ENCODE assay signal across 12 cellular contexts in genomic region chr18:48543228-48543627, GRCh38. TPM values are rescaled to one million over a fixed set of nuclear protein-coding genes. Genes with fewer than 3 reads are reported as not detected.
A peak's percentile ranks its signal among the peaks of the same experiment; 100 is the strongest.
DNase-seq lines count a peak whose midpoint lies in the region; ATAC-seq and TF ChIP-seq lines count a peak whose summit lies in the region.
"Had no signal": no experiment of that assay in that cellular context is flagged by ENCODE, and none has a peak within 500 bp of the region (broad histone marks: within the 10 kb centered on the region; RNA-seq: fewer than 3 reads in every experiment).

No MANE protein-coding gene starts in this region.

- H3K9me3 Mint-ChIP-seq in CD4-positive, alpha-beta T cell: no peaks in the 10 kb centered on the region
- no peaks in the 10 kb centered on the region for H3K9me3 Mint-ChIP-seq in activated T-helper 1 cell treated with anti-CD3 and anti-CD28 coated beads, Interleukin-12 subunit alpha, Interleukin-12 subunit beta, Interleukin-2, Interleukin-4 antibody, amounts not matched to agents 30 ng/mL and 10 ng/mL and 1 ng/mL, durations not matched to agents 14 hours and 24 hours and 36 hours
- H3K9me3 Mint-ChIP-seq in natural killer cell: no peaks in the 10 kb centered on the region
- H3K9me3 Mint-ChIP-seq: CD8-positive, alpha-beta memory T cell; memory B cell had no signal

- no peaks in the 10 kb centered on the region for H3K9me3 ChIP-seq in CD4-positive, alpha-beta T cell (ENCODE audit: control insufficient read depth, low read length)
- no peaks in the 10 kb centered on the region for H3K9me3 ChIP-seq in HUES48 (ENCODE audit: control insufficient read depth, insufficient read depth, low read length)
- H3K9me3 ChIP-seq: upper lobe of right lung had no signal

- H3K27me3 Mint-ChIP-seq in CD4-positive, alpha-beta T cell: peaks cover 26% of the 10 kb centered on the region
- peaks cover 44% of the 10 kb centered on the region for H3K27me3 Mint-ChIP-seq in activated T-helper 1 cell treated with anti-CD3 and anti-CD28 coated beads, Interleukin-12 subunit alpha, Interleukin-12 subunit beta, Interleukin-2, Interleukin-4 antibody, amounts not matched to agents 30 ng/mL and 10 ng/mL and 1 ng/mL, durations not matched to agents 14 hours and 24 hours and 36 hours (ENCODE audit: insufficient read depth)
- H3K27me3 Mint-ChIP-seq in natural killer cell (ENCODE audit: low read depth in 2 of 2): peaks cover 8 to 15% of the 10 kb centered on the region in 2 donors

- CTCF ChIA-PET in CD4-positive, alpha-beta T cell (lab: Charles Lee): no interaction called here

- intact Hi-C loops in CD4-positive, alpha-beta T cell (cut with DNase I, micrococcal nuclease): no loop called here
- intact Hi-C loops in activated T-helper 1 cell treated with anti-CD3 and anti-CD28 coated beads, Interleukin-12 subunit alpha, Interleukin-12 subunit beta, Interleukin-2, Interleukin-4 antibody, amounts not matched to agents 30 ng/mL and 10 ng/mL and 1 ng/mL, durations not matched to agents 14 hours and 24 hours and 36 hours (cut with micrococcal nuclease): loop anchor here (5.0 to 10.0 kb wide), 2 partner anchors 119 to 632 kb away; no protein-coding TSS in a partner anchor
- intact Hi-C loops in natural killer cell (cut with micrococcal nuclease): no loop called here

- no peak overlapping the region for H3K27ac ChIP-seq in CD4-positive, alpha-beta T cell (ENCODE audit: low read depth, low read length)
- peak overlapping the region; percentile 76 for H3K27ac ChIP-seq in HUES48 (ENCODE audit: low read depth, low read length)
- H3K27ac ChIP-seq in substantia nigra (ENCODE audit: low read depth, low read length, poor library complexity, severe bottlenecking): no peak overlapping the region
- H3K27ac ChIP-seq: upper lobe of right lung had no signal

- DNase-seq in CD4-positive, alpha-beta T cell: peak in 2 of 10 experiments; percentile 12 to 25
- no peak for DNase-seq in activated T-helper 1 cell treated with anti-CD3 and anti-CD28 coated beads, Interleukin-12 subunit alpha, Interleukin-12 subunit beta, Interleukin-2, Interleukin-4 antibody, amounts not matched to agents 30 ng/mL and 10 ng/mL and 1 ng/mL, durations not matched to agents 14 hours and 24 hours and 36 hours (ENCODE audit: low spot score)
- DNase-seq in left kidney (ENCODE audit: low read depth, low spot score): peak; percentile 19
- DNase-seq in midbrain (lab: John Stamatoyannopoulos, UW): no peak
- DNase-seq in hypothalamus (lab: John Stamatoyannopoulos, UW): no peak
- DNase-seq in natural killer cell: no peak
- no peak for DNase-seq in substantia nigra (lab: John Stamatoyannopoulos, UW)
- DNase-seq: CD8-positive, alpha-beta memory T cell; T-helper 9 cell; upper lobe of right lung had no signal

- no peak overlapping the region for H3K27ac Mint-ChIP-seq in CD4-positive, alpha-beta T cell
- H3K27ac Mint-ChIP-seq in activated T-helper 1 cell treated with anti-CD3 and anti-CD28 coated beads, Interleukin-12 subunit alpha, Interleukin-12 subunit beta, Interleukin-2, Interleukin-4 antibody, amounts not matched to agents 30 ng/mL and 10 ng/mL and 1 ng/mL, durations not matched to agents 14 hours and 24 hours and 36 hours: no peak overlapping the region
- no peak overlapping the region for H3K27ac Mint-ChIP-seq in natural killer cell
- H3K27ac Mint-ChIP-seq: memory B cell had no signal

- H3K36me3 ChIP-seq in HUES48 (ENCODE audit: control insufficient read depth, insufficient read depth, low read length): no peaks in the 10 kb centered on the region
- H3K36me3 ChIP-seq: upper lobe of right lung had no signal

- no peak overlapping the region for H3K9ac ChIP-seq in HUES48 (ENCODE audit: low read depth, low read length)

- peak overlapping the region; percentile 11 for H3K4me3 Mint-ChIP-seq in CD4-positive, alpha-beta T cell
- H3K4me3 Mint-ChIP-seq in activated T-helper 1 cell treated with anti-CD3 and anti-CD28 coated beads, Interleukin-12 subunit alpha, Interleukin-12 subunit beta, Interleukin-2, Interleukin-4 antibody, amounts not matched to agents 30 ng/mL and 10 ng/mL and 1 ng/mL, durations not matched to agents 14 hours and 24 hours and 36 hours: peak overlapping the region; percentile 5
- no peak overlapping the region for H3K4me3 Mint-ChIP-seq in natural killer cell
- H3K4me3 Mint-ChIP-seq: memory B cell had no signal

- no peaks in the 10 kb centered on the region for H3K36me3 Mint-ChIP-seq in CD4-positive, alpha-beta T cell (ENCODE audit: low read depth)
- H3K36me3 Mint-ChIP-seq in activated T-helper 1 cell treated with anti-CD3 and anti-CD28 coated beads, Interleukin-12 subunit alpha, Interleukin-12 subunit beta, Interleukin-2, Interleukin-4 antibody, amounts not matched to agents 30 ng/mL and 10 ng/mL and 1 ng/mL, durations not matched to agents 14 hours and 24 hours and 36 hours (ENCODE audit: low read depth): peaks cover 2% of the 10 kb centered on the region
- no peaks in the 10 kb centered on the region for H3K36me3 Mint-ChIP-seq in natural killer cell
- H3K36me3 Mint-ChIP-seq: CD8-positive, alpha-beta memory T cell; memory B cell had no signal

- no peak for TF ChIP-seq CTCF in CD4-positive, alpha-beta T cell (IDR thresholded peaks at IDR 0.05)
- TF ChIP-seq CTCF in natural killer cell (IDR thresholded peaks at IDR 0.05): no peak

- H3K4me1 ChIP-seq in HUES48 (ENCODE audit: control insufficient read depth, insufficient read depth, low read length): peaks cover 69% of the 10 kb centered on the region

- H3K4me3 ChIP-seq in HUES48 (ENCODE audit: low read depth, low read length): 0 out of 2 replicates have a peak overlapping the region, but pooled peaks have one; percentile 14
- H3K4me3 ChIP-seq: upper lobe of right lung had no signal

- POLR2A ChIA-PET in CD4-positive, alpha-beta T cell (lab: Charles Lee): no interaction called here

- H3K4me1 Mint-ChIP-seq in CD4-positive, alpha-beta T cell (ENCODE audit: low read depth): peaks cover 3% of the 10 kb centered on the region
- H3K4me1 Mint-ChIP-seq in activated T-helper 1 cell treated with anti-CD3 and anti-CD28 coated beads, Interleukin-12 subunit alpha, Interleukin-12 subunit beta, Interleukin-2, Interleukin-4 antibody, amounts not matched to agents 30 ng/mL and 10 ng/mL and 1 ng/mL, durations not matched to agents 14 hours and 24 hours and 36 hours (ENCODE audit: low read depth): peaks cover 17% of the 10 kb centered on the region
- H3K4me1 Mint-ChIP-seq in natural killer cell: peaks cover 4 to 24% of the 10 kb centered on the region in 2 donors

- ATAC-seq in CD4-positive, alpha-beta T cell (ENCODE audit: poor library complexity): no peak
- no peak for ATAC-seq in natural killer cell
- ATAC-seq: upper lobe of right lung had no signal

- H3K27me3 ChIP-seq in CD4-positive, alpha-beta T cell (ENCODE audit: control insufficient read depth, insufficient read depth, low read length): peaks cover 14% of the 10 kb centered on the region
- H3K27me3 ChIP-seq in HUES48 (ENCODE audit: control insufficient read depth, insufficient read depth, low read length): peaks cover 26% of the 10 kb centered on the region
- H3K27me3 ChIP-seq: upper lobe of right lung had no signal

RNA-seq across cellular contexts. Expression of gene CTIF, which starts 4.4 kb away (rescaled TPM):
- total RNA-seq in CD4-positive, alpha-beta T cell: 1 to 10 TPM; 1.1 to 2.9 TPM
- total RNA-seq in activated T-helper 1 cell treated with anti-CD3 and anti-CD28 coated beads, Interleukin-12 subunit alpha, Interleukin-12 subunit beta, Interleukin-2, Interleukin-4 antibody, amounts not matched to agents 30 ng/mL and 10 ng/mL and 1 ng/mL, durations not matched to agents 14 hours and 24 hours and 36 hours: 7.2 and 8.5 TPM in 2 replicates
- total RNA-seq in natural killer cell: 10 to 100 TPM in 1 of 3 donors, 1 to 10 TPM in 2; 6.9 to 10.2 (median 8.2) TPM
